ENCODE assay signal across 1 cellular context in the genomic region with DNA sequence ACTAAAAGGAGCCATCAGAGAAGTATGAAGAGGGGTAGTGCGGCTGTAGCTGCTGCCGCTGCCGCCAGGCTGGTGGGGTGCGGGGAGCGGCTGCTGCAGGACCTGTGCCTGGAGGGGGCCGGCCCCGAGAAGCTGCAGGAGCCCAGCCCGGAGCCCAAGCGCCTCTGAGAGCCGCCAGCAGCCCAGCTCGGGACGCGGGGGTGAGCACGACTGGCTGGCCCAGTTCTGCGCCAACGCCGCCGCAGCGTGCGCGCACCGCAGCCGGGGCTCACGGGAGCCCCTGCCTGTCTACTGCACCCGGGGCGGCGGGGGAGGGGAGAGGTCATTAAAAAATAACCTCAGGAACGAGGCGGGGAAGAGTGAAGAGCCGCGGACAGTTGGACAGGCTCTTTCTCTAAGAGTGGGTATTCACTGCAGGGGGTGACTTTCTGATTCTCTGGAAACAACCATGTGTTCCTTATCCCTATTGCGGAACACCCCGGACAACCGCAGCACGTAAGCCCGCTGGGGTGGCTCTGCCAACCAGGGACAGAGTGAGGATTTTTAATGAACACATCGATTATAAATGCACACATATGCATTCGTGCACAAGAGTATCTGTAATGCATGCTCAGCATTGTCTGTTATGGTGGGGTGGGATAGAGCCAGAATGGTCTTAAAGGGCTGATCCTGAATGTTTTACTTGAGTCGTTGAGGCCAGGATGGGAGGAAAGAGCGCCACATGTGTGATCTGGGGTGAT.
TF ChIP-seq lines count a peak whose summit lies in the region.

No MANE protein-coding gene starts in this region.

TF ChIP-seq in HepG2, 621 proteins besides CTCF, POLR2A, EP300 and RAD21 (continued from another document and continues in another):
- TF ChIP-seq ARID3A (IDR thresholded peaks at IDR 0.05; ENCODE audit: low read depth, low read length) (no peak), MBD4 (IDR thresholded peaks at IDR 0.05; ENCODE audit: borderline replicate concordance, low read length) (no peak), ZNF687 (CRISPR knock-in tag; IDR thresholded peaks at IDR 0.05) (peak; percentile 85), ERF (CRISPR knock-in tag; IDR thresholded peaks at IDR 0.05) (no peak), ZNF605 (CRISPR knock-in tag; IDR thresholded peaks at IDR 0.05) (no peak), HOXA9 (CRISPR knock-in tag; IDR thresholded peaks at IDR 0.05; ENCODE audit: borderline replicate concordance) (0 out of 2 replicates have a peak, but pooled peaks have one; percentile 29), SKIL (CRISPR knock-in tag; IDR thresholded peaks at IDR 0.05; ENCODE audit: borderline replicate concordance) (no peak), SCMH1 (CRISPR knock-in tag; IDR thresholded peaks at IDR 0.05; ENCODE audit: borderline replicate concordance) (no peak), SKI (IDR thresholded peaks at IDR 0.05; ENCODE audit: partially characterized antibody) (peak; percentile 35), ZNF839 (CRISPR knock-in tag; IDR thresholded peaks at IDR 0.05; ENCODE audit: borderline replicate concordance) (no peak), ZNF775 (CRISPR knock-in tag; IDR thresholded peaks at IDR 0.05; ENCODE audit: borderline replicate concordance) (no peak), RFX3 (CRISPR knock-in tag; IDR thresholded peaks at IDR 0.05) (no peak), SALL1 (CRISPR knock-in tag; IDR thresholded peaks at IDR 0.05) (no peak; the same call in 1 of the 2 replicates), GATAD1 (CRISPR knock-in tag; IDR thresholded peaks at IDR 0.05) (peak; percentile 13; the same call in 1 of the 2 replicates), HMGA1 (CRISPR knock-in tag; conservative IDR thresholded peaks at IDR 0.05) (no peak), TBL1XR1 (IDR thresholded peaks at IDR 0.05; ENCODE audit: borderline replicate concordance, low read length, partially characterized antibody) (no peak), MIER2 (CRISPR knock-in tag; IDR thresholded peaks at IDR 0.05) (no peak), ZNF562 (CRISPR knock-in tag; IDR thresholded peaks at IDR 0.05; ENCODE audit: borderline replicate concordance) (no peak), POGZ (CRISPR knock-in tag; IDR thresholded peaks at IDR 0.05) (peak; percentile 49; the same call in 1 of the 2 replicates), ZNF256 (CRISPR knock-in tag; conservative IDR thresholded peaks at IDR 0.05) (0 out of 2 replicates have a peak, but pooled peaks have one; percentile 60), NR2F6 (IDR thresholded peaks at IDR 0.05) (peak; percentile 42; the same call in 1 of the 2 replicates), NR2F6 (CRISPR knock-in tag; IDR thresholded peaks at IDR 0.05) (no peak; the same call in 1 of the 2 replicates), ZNF124 (CRISPR knock-in tag; IDR thresholded peaks at IDR 0.05) (no peak), ZNF331 (CRISPR knock-in tag; IDR thresholded peaks at IDR 0.05) (no peak), STAG1 (CRISPR knock-in tag; IDR thresholded peaks at IDR 0.05) (no peak), CREB3 (CRISPR knock-in tag; IDR thresholded peaks at IDR 0.05) (no peak), CAMTA2 (CRISPR knock-in tag; IDR thresholded peaks at IDR 0.05; ENCODE audit: borderline replicate concordance) (no peak), ZNF160 (CRISPR knock-in tag; IDR thresholded peaks at IDR 0.05) (no peak), ZNF589 (CRISPR knock-in tag; conservative IDR thresholded peaks at IDR 0.05) (no peak), HIVEP1 (CRISPR knock-in tag; IDR thresholded peaks at IDR 0.05) (no peak)
- TF ChIP-seq, protein P1, sequence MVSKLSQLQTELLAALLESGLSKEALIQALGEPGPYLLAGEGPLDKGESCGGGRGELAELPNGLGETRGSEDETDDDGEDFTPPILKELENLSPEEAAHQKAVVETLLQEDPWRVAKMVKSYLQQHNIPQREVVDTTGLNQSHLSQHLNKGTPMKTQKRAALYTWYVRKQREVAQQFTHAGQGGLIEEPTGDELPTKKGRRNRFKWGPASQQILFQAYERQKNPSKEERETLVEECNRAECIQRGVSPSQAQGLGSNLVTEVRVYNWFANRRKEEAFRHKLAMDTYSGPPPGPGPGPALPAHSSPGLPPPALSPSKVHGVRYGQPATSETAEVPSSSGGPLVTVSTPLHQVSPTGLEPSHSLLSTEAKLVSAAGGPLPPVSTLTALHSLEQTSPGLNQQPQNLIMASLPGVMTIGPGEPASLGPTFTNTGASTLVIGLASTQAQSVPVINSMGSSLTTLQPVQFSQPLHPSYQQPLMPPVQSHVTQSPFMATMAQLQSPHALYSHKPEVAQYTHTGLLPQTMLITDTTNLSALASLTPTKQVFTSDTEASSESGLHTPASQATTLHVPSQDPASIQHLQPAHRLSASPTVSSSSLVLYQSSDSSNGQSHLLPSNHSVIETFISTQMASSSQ (IDR thresholded peaks at IDR 0.05; ENCODE audit: low read depth), result no peak
- TF ChIP-seq, protein P1 (CRISPR knock-in tag; IDR thresholded peaks at IDR 0.05; ENCODE audit: borderline replicate concordance), result no peak
- TF ChIP-seq, protein P2, sequence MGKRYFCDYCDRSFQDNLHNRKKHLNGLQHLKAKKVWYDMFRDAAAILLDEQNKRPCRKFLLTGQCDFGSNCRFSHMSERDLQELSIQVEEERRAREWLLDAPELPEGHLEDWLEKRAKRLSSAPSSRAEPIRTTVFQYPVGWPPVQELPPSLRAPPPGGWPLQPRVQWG (CRISPR knock-in tag; IDR thresholded peaks at IDR 0.05; ENCODE audit: borderline replicate concordance, low read depth), result no peak
- TF ChIP-seq, protein P3, sequence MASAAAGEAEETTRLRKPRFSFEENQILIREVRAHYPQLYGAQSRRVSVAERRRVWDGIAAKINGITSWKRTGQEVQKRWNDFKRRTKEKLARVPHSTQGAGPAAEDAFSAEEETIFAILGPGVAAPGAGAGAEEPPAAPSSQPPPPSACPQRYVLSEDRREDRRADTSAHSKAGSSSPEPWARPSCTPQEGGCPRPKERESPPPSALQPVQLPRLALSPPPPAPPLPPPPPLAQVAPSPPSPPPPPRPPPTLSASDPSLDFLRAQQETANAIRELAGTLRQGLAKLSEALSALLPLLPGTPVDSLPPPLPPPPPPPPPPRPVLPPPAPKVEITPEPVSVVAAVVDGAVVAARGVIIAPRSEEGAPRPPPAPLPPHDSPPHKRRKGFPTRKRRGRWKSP (CRISPR knock-in tag; IDR thresholded peaks at IDR 0.05), result peak; percentile 96
- TF ChIP-seq, protein P4, sequence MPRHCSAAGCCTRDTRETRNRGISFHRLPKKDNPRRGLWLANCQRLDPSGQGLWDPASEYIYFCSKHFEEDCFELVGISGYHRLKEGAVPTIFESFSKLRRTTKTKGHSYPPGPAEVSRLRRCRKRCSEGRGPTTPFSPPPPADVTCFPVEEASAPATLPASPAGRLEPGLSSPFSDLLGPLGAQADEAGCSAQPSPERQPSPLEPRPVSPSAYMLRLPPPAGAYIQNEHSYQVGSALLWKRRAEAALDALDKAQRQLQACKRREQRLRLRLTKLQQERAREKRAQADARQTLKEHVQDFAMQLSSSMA (CRISPR knock-in tag; IDR thresholded peaks at IDR 0.05), result no peak
